12 cellular contexts compared by ENCODE assay signal in the genomic region with DNA sequence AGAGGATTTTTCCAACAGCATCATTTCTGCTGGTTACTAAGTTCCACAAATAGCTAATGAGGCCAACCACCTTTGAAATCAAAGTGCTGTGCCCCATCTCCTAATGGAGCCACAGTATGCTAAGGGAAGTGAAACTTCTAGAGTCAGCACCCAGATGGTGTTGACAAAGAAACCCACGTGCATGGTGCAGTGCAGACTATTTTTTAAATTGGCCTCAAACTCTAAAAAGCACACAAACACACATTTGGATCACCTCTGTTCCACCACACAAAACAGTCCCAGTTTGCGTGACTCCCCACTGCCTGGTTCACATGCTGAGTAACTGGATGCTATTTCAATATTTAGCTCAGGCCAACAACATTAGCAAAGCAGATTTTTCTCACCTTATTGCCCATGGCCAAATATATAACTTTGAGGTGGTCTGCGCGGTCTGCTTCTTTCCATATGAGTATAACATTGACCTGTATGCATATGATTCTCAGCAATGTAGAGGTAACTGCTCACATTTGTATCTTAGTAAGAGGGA.
DNase-seq lines count a peak whose midpoint lies in the region; ATAC-seq and TF ChIP-seq lines count a peak whose summit lies in the region.
"Had no signal": no experiment of that assay in that cellular context is flagged by ENCODE, and none has a peak within 500 bp of the region (broad histone marks: within the 10 kb centered on the region; RNA-seq: fewer than 3 reads in every experiment).

No MANE protein-coding gene starts in this region.

- H3K4me1 Mint-ChIP-seq in CD4-positive, alpha-beta memory T cell: no peaks in the 10 kb centered on the region
- H3K4me1 Mint-ChIP-seq: activated CD4-positive, alpha-beta T cell treated with anti-CD3 and anti-CD28 coated beads for 36 hours had no signal

- no peaks in the 10 kb centered on the region for H3K36me3 ChIP-seq in CD4-positive, alpha-beta memory T cell (ENCODE audit: insufficient read depth, low read length)
- no peaks in the 10 kb centered on the region for H3K36me3 ChIP-seq in suprapubic skin
- H3K36me3 ChIP-seq: thoracic aorta had no signal

- no peaks in the 10 kb centered on the region for H3K27me3 Mint-ChIP-seq in CD4-positive, alpha-beta memory T cell
- H3K27me3 Mint-ChIP-seq: activated CD4-positive, alpha-beta T cell treated with anti-CD3 and anti-CD28 coated beads for 36 hours had no signal

- H3K4me3 ChIP-seq in CD4-positive, alpha-beta memory T cell (ENCODE audit: low read length in 2 of 2): no peak overlapping the region
- H3K4me3 ChIP-seq in suprapubic skin: no peak overlapping the region
- H3K4me3 ChIP-seq: thoracic aorta had no signal

- CTCF ChIA-PET in CD4-positive, alpha-beta memory T cell (lab: Charles Lee; ENCODE audit: partially characterized antibody): no interaction called here

- H3K27me3 ChIP-seq in CD4-positive, alpha-beta memory T cell (ENCODE audit: insufficient read depth, low read length): no peaks in the 10 kb centered on the region
- no peaks in the 10 kb centered on the region for H3K27me3 ChIP-seq in suprapubic skin

- DNase-seq in putamen (ENCODE audit: low spot score): no peak
- DNase-seq in CD4-positive, alpha-beta memory T cell: no peak
- no peak for DNase-seq in NCI-H2107 (lab: John Stamatoyannopoulos, UW)
- no peak for DNase-seq in suprapubic skin (ENCODE audit: low spot score in 2 of 2)
- DNase-seq: activated CD4-positive, alpha-beta T cell treated with anti-CD3 and anti-CD28 coated beads for 36 hours; mesendoderm; NCI-H774 had no signal

- no peaks in the 10 kb centered on the region for H3K9me3 ChIP-seq in CD4-positive, alpha-beta memory T cell (ENCODE audit: control insufficient read depth in 1 of 2, low read length in 2 of 2)
- no peaks in the 10 kb centered on the region for H3K9me3 ChIP-seq in suprapubic skin
- H3K9me3 ChIP-seq: thoracic aorta had no signal

- H3K4me1 ChIP-seq in CD4-positive, alpha-beta memory T cell (ENCODE audit: insufficient read depth, low read length): no peaks in the 10 kb centered on the region
- no peaks in the 10 kb centered on the region for H3K4me1 ChIP-seq in suprapubic skin

- no peak for TF ChIP-seq EP300 in suprapubic skin (IDR thresholded peaks at IDR 0.05)

- TF ChIP-seq POLR2A in suprapubic skin (IDR thresholded peaks at IDR 0.05): no peak

- H3K27ac ChIP-seq in CD4-positive, alpha-beta memory T cell (ENCODE audit: low read depth, low read length): no peak overlapping the region
- H3K27ac ChIP-seq in suprapubic skin: no peak overlapping the region
- H3K27ac ChIP-seq: thoracic aorta had no signal

- H3K27ac Mint-ChIP-seq in CD4-positive, alpha-beta memory T cell: no peak overlapping the region
- H3K27ac Mint-ChIP-seq: activated CD4-positive, alpha-beta T cell treated with anti-CD3 and anti-CD28 coated beads for 36 hours had no signal

- WGBS in suprapubic skin: 78% methylated on average over 4 of the region's 4 CpGs

- no peaks in the 10 kb centered on the region for H3K36me3 Mint-ChIP-seq in CD4-positive, alpha-beta memory T cell

- POLR2A ChIA-PET in CD4-positive, alpha-beta memory T cell (lab: Charles Lee; ENCODE audit: partially characterized antibody): no interaction called here

- no peak for TF ChIP-seq CTCF in suprapubic skin (IDR thresholded peaks at IDR 0.05)

- ATAC-seq in GM18511 (IDR thresholded peaks at IDR 0.05; ENCODE audit: unreplicated experiment): peak; percentile 97
- peak; percentile 95 for ATAC-seq in GM21529 (IDR thresholded peaks at IDR 0.05; ENCODE audit: unreplicated experiment)
- ATAC-seq in HG03280 (IDR thresholded peaks at IDR 0.05; ENCODE audit: unreplicated experiment): peak; percentile 99
- peak; percentile 55 for ATAC-seq in esophagus mucosa
- ATAC-seq: activated CD4-positive, alpha-beta T cell treated with anti-CD3 and anti-CD28 coated beads for 36 hours had no signal

- intact Hi-C loops in CD4-positive, alpha-beta memory T cell (cut with micrococcal nuclease): no loop called here

- H3K9me3 Mint-ChIP-seq in CD4-positive, alpha-beta memory T cell: peaks cover 0 to 10% (median 1%) of the 10 kb centered on the region in 8 donors

- H3K4me3 Mint-ChIP-seq in CD4-positive, alpha-beta memory T cell: no peak overlapping the region
- H3K4me3 Mint-ChIP-seq: activated CD4-positive, alpha-beta T cell treated with anti-CD3 and anti-CD28 coated beads for 36 hours had no signal
